ENCODE assay signal across 13 cellular contexts in genomic region chr10:96413151-96413787, GRCh38. TPM values are rescaled to one million over a fixed set of nuclear protein-coding genes. Genes with fewer than 3 reads are reported as not detected.
DNase-seq lines count a peak whose midpoint lies in the region; TF ChIP-seq lines count a peak whose summit lies in the region.
"Had no signal": no experiment of that assay in that cellular context is flagged by ENCODE, and none has a peak within 500 bp of the region (broad histone marks: within the 10 kb centered on the region; RNA-seq: fewer than 3 reads in every experiment).

No MANE protein-coding gene starts in this region.

- TF ChIP-seq CTCF in GM12872 (IDR thresholded peaks at IDR 0.05; ENCODE audit: insufficient read depth, low read depth, low read length) (peak; percentile 38; the same call in 2 of the 3 replicates), NB4 (IDR thresholded peaks at IDR 0.05; ENCODE audit: low read depth, low read length) (peak; percentile 43), endothelial cell (IDR thresholded peaks at IDR 0.05; ENCODE audit: unreplicated experiment) (peak; percentile 49), osteocyte (IDR thresholded peaks at IDR 0.05) (no peak)

- peak; percentile 20 for DNase-seq in NB4 (ENCODE audit: low read depth)
- DNase-seq in endothelial cell (ENCODE audit: low spot score) = peak; percentile 24
- peak; percentile 83 for DNase-seq in osteocyte (ENCODE audit: extremely low spot score, unreplicated experiment)
- no peak for DNase-seq in NCI-H2107 treated with DMSO at 0.1 percent for 48 hours (lab: John Stamatoyannopoulos, UW; ENCODE audit: unreplicated experiment)
- no peak for DNase-seq in SHP77 (lab: John Stamatoyannopoulos, UW)
- DNase-seq in activated effector memory CD4-positive, alpha-beta T cell treated with Interleukin-2 at 50 U/mL for 16 hours = no peak
- DNase-seq: activated B cell treated with CpG ODN at 0.5 μM for 24 hours, NCI-H1092, NCI-H510A treated with DMSO at 0.1 percent for 48 hours had no signal

- H3K4me3 Mint-ChIP-seq in endothelial cell (ENCODE audit: unreplicated experiment) (no peak overlapping the region), osteocyte (ENCODE audit: unreplicated experiment) (no peak overlapping the region)
- H3K4me3 Mint-ChIP-seq: activated B cell treated with CpG ODN at 0.5 μM for 24 hours; activated T-helper 1 cell treated with anti-CD3 and anti-CD28 coated beads, Interleukin-12 subunit alpha, Interleukin-12 subunit beta, Interleukin-2, Interleukin-4 antibody, amounts not matched to agents 30 ng/mL and 10 ng/mL and 1 ng/mL, durations not matched to agents 14 hours and 24 hours and 36 hours had no signal

- no peaks in the 10 kb centered on the region for H3K36me3 Mint-ChIP-seq in endothelial cell (ENCODE audit: low read depth, unreplicated experiment)
- no peaks in the 10 kb centered on the region for H3K36me3 Mint-ChIP-seq in osteocyte (ENCODE audit: unreplicated experiment)

- H3K4me1 Mint-ChIP-seq in endothelial cell (ENCODE audit: unreplicated experiment) (no peaks in the 10 kb centered on the region), osteocyte (ENCODE audit: unreplicated experiment) (peaks cover 4% of the 10 kb centered on the region)
- H3K4me1 Mint-ChIP-seq: activated B cell treated with CpG ODN at 0.5 μM for 24 hours had no signal

- no peaks in the 10 kb centered on the region for H3K27me3 Mint-ChIP-seq in endothelial cell (ENCODE audit: unreplicated experiment)
- H3K27me3 Mint-ChIP-seq in osteocyte (ENCODE audit: unreplicated experiment) = peaks cover 12% of the 10 kb centered on the region

- H3K27ac Mint-ChIP-seq in endothelial cell (ENCODE audit: unreplicated experiment) = no peak overlapping the region
- no peak overlapping the region for H3K27ac Mint-ChIP-seq in osteocyte (ENCODE audit: unreplicated experiment)
- H3K27ac Mint-ChIP-seq: activated B cell treated with CpG ODN at 0.5 μM for 24 hours; activated T-helper 1 cell treated with anti-CD3 and anti-CD28 coated beads, Interleukin-12 subunit alpha, Interleukin-12 subunit beta, Interleukin-2, Interleukin-4 antibody, amounts not matched to agents 30 ng/mL and 10 ng/mL and 1 ng/mL, durations not matched to agents 14 hours and 24 hours and 36 hours had no signal

- H3K9me3 Mint-ChIP-seq in endothelial cell (ENCODE audit: unreplicated experiment) (no peaks in the 10 kb centered on the region), osteocyte (ENCODE audit: unreplicated experiment) (no peaks in the 10 kb centered on the region)
- H3K9me3 Mint-ChIP-seq: activated B cell treated with CpG ODN at 0.5 μM for 24 hours; activated T-helper 1 cell treated with anti-CD3 and anti-CD28 coated beads, Interleukin-12 subunit alpha, Interleukin-12 subunit beta, Interleukin-2, Interleukin-4 antibody, amounts not matched to agents 30 ng/mL and 10 ng/mL and 1 ng/mL, durations not matched to agents 14 hours and 24 hours and 36 hours had no signal

- H3K4me3 ChIP-seq in NB4 (ENCODE audit: low read depth, low read length) = no peak overlapping the region
- H3K4me3 ChIP-seq: SJCRH30 had no signal

- TF ChIP-seq POLR2A in NB4 (IDR thresholded peaks at IDR 0.05; ENCODE audit: extremely low read depth, insufficient read length) = no peak

RNA-seq across cellular contexts. Expression of gene OPALIN, which starts 54.5 kb away (rescaled TPM):
- total RNA-seq in endothelial cell (ENCODE audit: unreplicated experiment) (not detected), osteocyte (not detected in 2 replicates)
- total RNA-seq: activated B cell treated with CpG ODN at 0.5 μM for 24 hours; activated T-helper 1 cell treated with anti-CD3 and anti-CD28 coated beads, Interleukin-12 subunit alpha, Interleukin-12 subunit beta, Interleukin-2, Interleukin-4 antibody, amounts not matched to agents 30 ng/mL and 10 ng/mL and 1 ng/mL, durations not matched to agents 14 hours and 24 hours and 36 hours; mucosa of gallbladder; SJCRH30 had no signal

Comparison
In these comparisons a context has a peak if more than half of its experiments do, and no peak if none do; other contexts are left out.
1. DNase-seq: peak in NB4 (single experiment), endothelial cell (single experiment) and osteocyte (single experiment); none in NCI-H2107 treated with DMSO at 0.1 percent for 48 hours (single experiment), SHP77 (0 of 2) and activated effector memory CD4-positive, alpha-beta T cell treated with Interleukin-2 at 50 U/mL for 16 hours (single experiment).